Comparison of ENCODE assay signal across 8 cellular contexts in the genomic region with DNA sequence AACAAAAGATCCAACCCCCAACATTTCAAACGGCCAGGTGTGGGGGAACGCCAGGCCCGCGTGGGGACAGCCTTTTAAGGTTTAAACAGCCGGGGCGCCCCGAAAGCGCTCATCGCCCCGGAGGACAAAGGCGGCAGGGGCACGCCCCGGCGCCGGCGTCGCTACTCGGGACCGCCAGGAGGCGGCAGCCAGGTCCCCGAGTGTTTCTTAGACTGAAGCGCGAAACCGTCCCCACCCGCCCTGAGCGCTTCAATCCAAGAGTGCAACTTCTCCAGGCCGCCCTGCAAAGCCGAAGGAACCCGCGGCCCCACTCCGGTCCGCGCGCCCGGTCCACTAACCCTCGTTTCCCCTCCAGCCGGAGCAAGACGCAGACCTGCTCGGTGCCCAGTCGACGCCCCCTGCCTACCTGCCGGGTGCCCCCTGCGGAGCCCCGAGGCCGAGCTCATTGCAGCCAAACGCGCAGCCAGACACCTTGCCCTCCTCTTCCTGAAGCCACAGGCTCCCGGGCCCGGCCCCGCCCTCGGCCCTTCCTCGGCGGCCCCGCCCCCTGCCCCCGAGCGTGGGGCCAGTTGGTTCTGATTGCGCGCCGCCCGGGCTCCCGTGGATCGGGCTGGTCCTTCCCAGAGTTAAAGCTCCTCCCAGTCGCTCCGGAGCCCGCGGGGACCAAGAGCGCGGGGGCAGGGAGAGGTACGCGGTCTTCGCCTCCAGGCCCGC. TPM values are rescaled to one million over a fixed set of nuclear protein-coding genes. Genes with fewer than 3 reads are reported as not detected.
DNase-seq lines count a peak whose midpoint lies in the region; ATAC-seq and TF ChIP-seq lines count a peak whose summit lies in the region.

A gene (minus strand): TSS at position 496 of the 714 bp plus-strand sequence. CDS start 50 bp downstream, at position 446.

- no peaks in the 10 kb centered on the region for H3K9me3 ChIP-seq in gastrocnemius medialis

- peak within 1 kb of the TSS; percentile 79 to 92 (median 82) for H3K4me3 ChIP-seq in gastrocnemius medialis

- peak; percentile 75 for ATAC-seq in HG02970 (IDR thresholded peaks at IDR 0.05; ENCODE audit: low FRiP score, unreplicated experiment)
- ATAC-seq in gastrocnemius medialis, result peak; percentile 90 to 91

- no peaks in the 10 kb centered on the region for H3K36me3 ChIP-seq in gastrocnemius medialis

- H3K27ac Mint-ChIP-seq in brain, result peak within 1 kb of the TSS; percentile 86 to 96 (median 91)

- H3K27me3 ChIP-seq in gastrocnemius medialis, result no peaks in the 10 kb centered on the region

- peak; percentile 66 for DNase-seq in SIG-M5 treated with dmso at 0.1 percent for 504 hours (lab: John Stamatoyannopoulos, UW; ENCODE audit: unreplicated experiment)
- DNase-seq in SIG-M5 (lab: John Stamatoyannopoulos, UW), result no peak
- peak; percentile 27 for DNase-seq in NCI-H2029 (lab: John Stamatoyannopoulos, UW)
- DNase-seq in UCSD-AML1 (lab: John Stamatoyannopoulos, UW; ENCODE audit: unreplicated experiment), result peak; percentile 86
- DNase-seq in iPS DF 4.7 (ENCODE audit: extremely low read depth, low spot score), result peak; percentile 41
- peak; percentile 63 to 74 for DNase-seq in gastrocnemius medialis

- H3K27me3 Mint-ChIP-seq in brain, result peaks cover 15% of the 10 kb centered on the region

- peaks cover 8 to 13% of the 10 kb centered on the region in 2 donors for H3K4me1 ChIP-seq in gastrocnemius medialis

- TF ChIP-seq CTCF in brain (conservative IDR thresholded peaks at IDR 0.05) (peak; percentile 77 to 85), gastrocnemius medialis (IDR thresholded peaks at IDR 0.05 in 4 of 5, conservative IDR thresholded peaks at IDR 0.05 in 1 of 5) (peak; percentile 50 to 81 (median 78))

- in situ Hi-C loops in gastrocnemius medialis (cut with MboI; ENCODE audit: low sequenced_read_pairs in 4 of 4), result loop anchor here in 3 of 4 donors (10.0 to 25.0 kb wide), 4 partner anchors 109 to 278 kb away; a partner anchor contains a TSS

- H3K9me3 Mint-ChIP-seq in brain, result no peaks in the 10 kb centered on the region

- H3K36me3 Mint-ChIP-seq in brain, result peaks cover 5% of the 10 kb centered on the region

- intact Hi-C loops in gastrocnemius medialis (cut with DNase I; ENCODE audit: low total_unique reads), result loop anchor here (1.0 to 10.0 kb wide), 7 partner anchors 27 to 492 kb away; a partner anchor contains a TSS

- peak within 1 kb of the TSS; percentile 76 to 82 (median 78) for H3K27ac ChIP-seq in gastrocnemius medialis

- peaks cover 28% of the 10 kb centered on the region for H3K4me1 Mint-ChIP-seq in brain

- TF ChIP-seq POLR2A in gastrocnemius medialis (IDR thresholded peaks at IDR 0.05), result peak; percentile 10 to 27

- H3K4me3 Mint-ChIP-seq in brain, result peak within 1 kb of the TSS; percentile 86 to 95 (median 94)

RNA-seq across cellular contexts. Expression of the gene that starts here (rescaled TPM):
- polyA plus RNA-seq in brain (ENCODE audit: insufficient read depth, low read depth, low replicate concordance), result 12.4 TPM
- 10 to 100 TPM in 1 of 4 donors, 1 to 10 TPM in 3; 6.6 to 25.2 (median 9.0) TPM for total RNA-seq in gastrocnemius medialis
